Comparison of ENCODE assay signal across 1 cellular context in the genomic region with DNA sequence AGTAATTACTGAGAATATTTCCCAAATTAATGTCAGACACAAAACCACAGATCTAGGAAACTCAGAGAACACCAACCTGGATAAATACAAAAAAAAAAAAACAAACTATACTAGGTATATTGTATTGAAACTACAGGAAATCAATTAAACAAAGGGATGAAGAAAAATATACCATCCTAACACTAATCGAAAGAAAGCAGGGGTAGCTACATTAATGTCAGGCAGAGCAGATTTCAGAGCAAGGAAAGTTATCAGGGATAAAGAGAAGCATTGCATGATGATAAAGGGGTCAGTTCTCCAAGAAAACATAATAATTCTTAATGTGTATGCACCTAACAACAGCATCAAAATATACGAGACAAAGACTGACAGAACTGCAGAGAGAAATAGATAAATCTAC.
TF ChIP-seq lines count a peak whose summit lies in the region.

No MANE protein-coding gene starts in this region.

TF ChIP-seq in K562, 482 proteins besides CTCF, POLR2A, EP300 and RAD21 (continued from another document):
- TF ChIP-seq, protein P1, sequence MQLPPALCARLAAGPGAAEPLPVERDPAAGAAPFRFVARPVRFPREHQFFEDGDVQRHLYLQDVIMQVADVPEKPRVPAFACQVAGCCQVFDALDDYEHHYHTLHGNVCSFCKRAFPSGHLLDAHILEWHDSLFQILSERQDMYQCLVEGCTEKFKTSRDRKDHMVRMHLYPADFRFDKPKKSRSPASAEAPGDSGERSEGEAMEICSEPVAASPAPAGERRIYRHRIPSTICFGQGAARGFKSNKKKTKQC (CRISPR knock-in tag; IDR thresholded peaks at IDR 0.05), result no peak
- no peak for TF ChIP-seq KAT7 (CRISPR knock-in tag; IDR thresholded peaks at IDR 0.05; ENCODE audit: borderline replicate concordance)
- no peak for TF ChIP-seq TSC22D4 (tag; IDR thresholded peaks at IDR 0.05)
- no peak for TF ChIP-seq CREB1 (IDR thresholded peaks at IDR 0.05)
- TF ChIP-seq CREB1 (CRISPR knock-in tag; IDR thresholded peaks at IDR 0.05), result no peak
- no peak for TF ChIP-seq ZNF408 (CRISPR knock-in tag; IDR thresholded peaks at IDR 0.05; ENCODE audit: low read depth)
